In the genomic region with DNA sequence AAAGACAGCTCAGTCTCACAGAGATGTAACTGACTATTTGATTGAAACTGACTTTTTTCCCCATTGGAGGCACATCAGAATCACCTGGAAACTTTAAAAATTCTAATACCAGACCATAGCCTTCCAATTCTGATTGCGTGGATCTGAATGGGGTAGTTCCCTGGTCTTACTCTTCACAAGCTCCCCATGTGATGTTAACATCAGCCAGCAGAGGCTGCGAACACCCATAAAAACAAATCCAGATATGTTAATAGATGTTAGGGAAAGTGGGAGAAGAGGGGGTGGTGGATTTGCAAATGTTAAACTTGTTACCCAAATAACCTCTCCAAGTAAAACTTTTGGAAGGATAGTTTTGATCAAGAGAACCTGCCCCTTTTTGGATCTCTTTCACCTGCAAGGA, we compare ENCODE assay signal across 30 cellular contexts.
DNase-seq lines count a peak whose midpoint lies in the region; ATAC-seq, FAIRE-seq and TF ChIP-seq lines count a peak whose summit lies in the region.
"Had no signal": no experiment of that assay in that cellular context is flagged by ENCODE, and none has a peak within 500 bp of the region (broad histone marks: within the 10 kb centered on the region; RNA-seq: fewer than 3 reads in every experiment).

No MANE protein-coding gene starts in this region.

- H3K4ac ChIP-seq in H1 (replicated peaks; ENCODE audit: insufficient read length, low read depth, low read length), result no peak overlapping the region

- no peak overlapping the region for H2BK15ac ChIP-seq in H1 (ENCODE audit: low read length)

- no peak overlapping the region for H3K27ac ChIP-seq in GM23338 (ENCODE audit: low read depth)
- no peak overlapping the region for H3K27ac ChIP-seq in H1 (ENCODE audit: low read depth, low read length)
- H3K27ac ChIP-seq: gastrocnemius medialis, left lung, pancreas, right lobe of liver, thoracic aorta, vagina had no signal

- H2BK5ac ChIP-seq in H1 (ENCODE audit: low read depth, low read length), result no peak overlapping the region

- no peak overlapping the region for H4K91ac ChIP-seq in H1 (replicated peaks; ENCODE audit: insufficient read length, low read length)

- TF ChIP-seq RAD21 in H1 (IDR thresholded peaks at IDR 0.05 in 1 of 2, conservative IDR thresholded peaks at IDR 0.05 in 1 of 2; ENCODE audit: low read depth in 2 of 2, low read length in 2 of 2), result peak; percentile 53 to 55

- no peak overlapping the region for H3K4me3 Mint-ChIP-seq in GM23338
- H3K4me3 Mint-ChIP-seq: activated B cell treated with CpG ODN at 0.5 μM for 24 hours; activated CD4-positive, alpha-beta memory T cell treated with anti-CD3 and anti-CD28 coated beads for 36 hours; activated naive CD8-positive, alpha-beta T cell; activated T-helper 17 cell treated with anti-CD3 and anti-CD28 coated beads, Interleukin-2, amount 50 U/mL, for 72 hours; CD14-positive monocyte; effector memory CD8-positive, alpha-beta T cell; naive thymus-derived CD8-positive, alpha-beta T cell had no signal

- H3K4me2 ChIP-seq in GM23338 (no peak overlapping the region), H1 (ENCODE audit: insufficient read depth in 1 of 2, low read depth in 2 of 2, low read length in 2 of 2) (no peak overlapping the region)

- no peaks in the 10 kb centered on the region for H3K27me3 ChIP-seq in GM23338 (ENCODE audit: insufficient read depth)
- no peaks in the 10 kb centered on the region for H3K27me3 ChIP-seq in H1 (replicated peaks in 1 of 4; ENCODE audit: control insufficient read depth in 3 of 4, extremely low read depth in 1 of 4, insufficient read depth in 3 of 4, low read length in 3 of 4)
- H3K27me3 ChIP-seq: gastrocnemius medialis, left lung, pancreas, right lobe of liver, vagina had no signal

- no peak overlapping the region for H3K9ac ChIP-seq in H1 (replicated peaks in 1 of 4; ENCODE audit: extremely low read depth in 1 of 4, low read depth in 3 of 4, low read length in 3 of 4)

- H3K27me3 Mint-ChIP-seq in GM23338 (ENCODE audit: insufficient read depth, low read depth, poor library complexity), result peaks cover 5% of the 10 kb centered on the region
- H3K27me3 Mint-ChIP-seq: activated B cell treated with CpG ODN at 0.5 μM for 24 hours; activated CD4-positive, alpha-beta memory T cell treated with anti-CD3 and anti-CD28 coated beads for 36 hours; activated naive CD8-positive, alpha-beta T cell; activated T-helper 17 cell treated with anti-CD3 and anti-CD28 coated beads, Interleukin-2, amount 50 U/mL, for 72 hours; effector memory CD8-positive, alpha-beta T cell; naive thymus-derived CD8-positive, alpha-beta T cell had no signal

- DNase-seq in GM23338 (ENCODE audit: low spot score) (peak; percentile 4), OCI-M1 (lab: John Stamatoyannopoulos, UW) (peak; percentile 1), H1 (ENCODE audit: low read depth in 1 of 2, low spot score in 2 of 2) (no peak), pons (ENCODE audit: low spot score) (peak; percentile 47), NCI-H446 treated with DMSO at 0.1 percent for 48 hours (lab: John Stamatoyannopoulos, UW) (no peak)
- DNase-seq: activated B cell treated with CpG ODN at 0.5 μM for 24 hours; activated CD4-positive, alpha-beta memory T cell treated with anti-CD3 and anti-CD28 coated beads for 36 hours; activated CD8-positive, alpha-beta memory T cell treated with anti-CD3 and anti-CD28 coated beads, Interleukin-2, amount 50 U/mL, for 48 hours; Calu3; effector memory CD8-positive, alpha-beta T cell; gastrocnemius medialis; hippocampal formation; left lung; midbrain; naive thymus-derived CD8-positive, alpha-beta T cell; NCI-H1105 treated with DMSO at 0.1 percent for 48 hours; NCI-H2081 treated with DMSO at 0.1 percent for 48 hours; pancreas; right lobe of liver; stimulated activated naive CD4-positive, alpha-beta T cell treated with Interleukin-2 at 50 U/mL for 16 hours; T1000 had no signal

- no peak overlapping the region for H2BK120ac ChIP-seq in H1 (replicated peaks; ENCODE audit: low read depth, low read length)

- no peak overlapping the region for H3K56ac ChIP-seq in H1 (replicated peaks; ENCODE audit: insufficient read length, low read depth, low read length)

- no peaks in the 10 kb centered on the region for H3K9me3 ChIP-seq in H1 (ENCODE audit: insufficient read depth in 2 of 2, low read depth in 1 of 2, low read length in 1 of 2)
- H3K9me3 ChIP-seq: gastrocnemius medialis, left lung, pancreas, right lobe of liver, thoracic aorta, vagina had no signal

- TF ChIP-seq CTCF in GM23338 (conservative IDR thresholded peaks at IDR 0.05; ENCODE audit: low read depth in 2 of 2), result peak in 1 of 2 experiments; percentile 31; a peak in 1 of 4 replicates
- TF ChIP-seq CTCF in H1 (IDR thresholded peaks at IDR 0.05; ENCODE audit: control extremely low read depth in 1 of 3, insufficient read depth in 1 of 3, low read depth in 1 of 3, low read length in 3 of 3), result peak in 1 of 3 experiments; percentile 34; a peak in 1 of 4 replicates

- no peaks in the 10 kb centered on the region for H3K9me2 ChIP-seq in GM23338 (ENCODE audit: insufficient read depth)

- TF ChIP-seq POLR2A in H1 (IDR thresholded peaks at IDR 0.05; ENCODE audit: control extremely low read depth in 1 of 2, low read depth in 2 of 2, low read length in 2 of 2), result no peak

- H3K79me1 ChIP-seq in H1 (ENCODE audit: low read depth, low read length), result no peaks in the 10 kb centered on the region

- peak; percentile 58 for ATAC-seq in GM23338
- no peak for ATAC-seq in GM21360 (IDR thresholded peaks at IDR 0.05; ENCODE audit: unreplicated experiment)
- ATAC-seq in HG02571 (IDR thresholded peaks at IDR 0.05; ENCODE audit: unreplicated experiment), result no peak
- ATAC-seq: activated T-helper 17 cell treated with anti-CD3 and anti-CD28 coated beads, Interleukin-2, amount 50 U/mL, for 72 hours; effector memory CD8-positive, alpha-beta T cell; esophagus mucosa; gastrocnemius medialis; left lung; naive thymus-derived CD8-positive, alpha-beta T cell; pancreas; right lobe of liver had no signal

- no peak for FAIRE-seq in H1 (lab: Jason Lieb, UNC)
- FAIRE-seq: astrocyte, pancreas had no signal

- no peak overlapping the region for H2AFZ ChIP-seq in GM23338
- no peak overlapping the region for H2AFZ ChIP-seq in H1 (ENCODE audit: low read length)

- H3K14ac ChIP-seq in H1 (ENCODE audit: insufficient read length), result no peak overlapping the region

- H3K36me3 ChIP-seq in GM23338 (ENCODE audit: insufficient read depth) (no peaks in the 10 kb centered on the region), H1 (ENCODE audit: control insufficient read depth in 2 of 4, insufficient read depth in 4 of 4, low read length in 3 of 4) (no peaks in the 10 kb centered on the region)
- H3K36me3 ChIP-seq: gastrocnemius medialis, left lung, pancreas, right lobe of liver, thoracic aorta, vagina had no signal

- no peak overlapping the region for H2BK20ac ChIP-seq in H1 (ENCODE audit: low read length)

- no peak overlapping the region for H3K18ac ChIP-seq in H1 (ENCODE audit: extremely low read depth, low read length)

- H3K4me3 ChIP-seq in GM23338 (no peak overlapping the region), H1 (ENCODE audit: extremely low read depth in 1 of 4, insufficient read depth in 2 of 4, low read depth in 3 of 4, low read length in 4 of 4) (no peak overlapping the region)
- H3K4me3 ChIP-seq: gastrocnemius medialis, left lung, pancreas, right lobe of liver, thoracic aorta, vagina had no signal

- H2BK12ac ChIP-seq in H1 (ENCODE audit: low read depth, low read length), result no peak overlapping the region

- H3K23me2 ChIP-seq in H1 (ENCODE audit: low read depth, low read length), result no peaks in the 10 kb centered on the region

- H3K79me2 ChIP-seq in GM23338 (replicated peaks; ENCODE audit: insufficient read depth), result no peaks in the 10 kb centered on the region
- H3K79me2 ChIP-seq in H1 (ENCODE audit: control insufficient read depth in 1 of 2, insufficient read depth in 2 of 2, low read length in 2 of 2), result no peaks in the 10 kb centered on the region

- H2AK5ac ChIP-seq in H1 (ENCODE audit: low read depth, low read length), result no peak overlapping the region

- H3K27ac Mint-ChIP-seq in GM23338, result no peak overlapping the region
- H3K27ac Mint-ChIP-seq: activated B cell treated with CpG ODN at 0.5 μM for 24 hours; activated CD4-positive, alpha-beta memory T cell treated with anti-CD3 and anti-CD28 coated beads for 36 hours; activated naive CD8-positive, alpha-beta T cell; activated T-helper 17 cell treated with anti-CD3 and anti-CD28 coated beads, Interleukin-2, amount 50 U/mL, for 72 hours; CD14-positive monocyte; effector memory CD8-positive, alpha-beta T cell; naive thymus-derived CD8-positive, alpha-beta T cell had no signal

- H3K36me3 Mint-ChIP-seq in GM23338 (ENCODE audit: low read depth), result peaks cover 4% of the 10 kb centered on the region; the same call in 1 of the 3 replicates
- H3K36me3 Mint-ChIP-seq: activated CD4-positive, alpha-beta memory T cell treated with anti-CD3 and anti-CD28 coated beads for 36 hours; activated naive CD8-positive, alpha-beta T cell; CD14-positive monocyte; naive thymus-derived CD8-positive, alpha-beta T cell had no signal

- H3K4me1 Mint-ChIP-seq in GM23338, result peaks cover 7% of the 10 kb centered on the region; the same call in 2 of the 3 replicates
- H3K4me1 Mint-ChIP-seq: activated T-helper 17 cell treated with anti-CD3 and anti-CD28 coated beads, Interleukin-2, amount 50 U/mL, for 72 hours; CD14-positive monocyte had no signal

- POLR2A ChIA-PET in H1 (lab: Charles Lee; ENCODE audit: partially characterized antibody), result no interaction called here

- H4K5ac ChIP-seq in H1 (ENCODE audit: insufficient read length, low read depth, low read length), result no peak overlapping the region

- no peak for TF ChIP-seq EP300 in H1 (IDR thresholded peaks at IDR 0.05; ENCODE audit: borderline replicate concordance in 1 of 2, low read depth in 2 of 2, low read length in 2 of 2)

- CTCF ChIA-PET in H1 (lab: Charles Lee; ENCODE audit: partially characterized antibody), result interaction anchor here (0.7 to 1.7 kb wide), 8 partner anchors 9 to 992 kb away, joined by 3 to 6 read pairs (median 3); no protein-coding TSS in a partner anchor

- 91% methylated on average over 2 of the region's 2 CpGs; no CpG with 5 or more reads in 1 of the 2 experiments for WGBS in H1 (ENCODE audit: extremely low coverage in 1 of 2, insufficient coverage in 1 of 2, insufficient read length in 1 of 2, insufficient replicate concordance in 2 of 2, low coverage in 1 of 2, low lambda C conversion rate in 2 of 2, missing lambda C conversion rate in 1 of 2), 2 experiments

- H3K9me3 Mint-ChIP-seq in GM23338, result peaks cover 22% of the 10 kb centered on the region; the same call in 2 of the 3 replicates
- H3K9me3 Mint-ChIP-seq: activated B cell treated with CpG ODN at 0.5 μM for 24 hours; activated T-helper 17 cell treated with anti-CD3 and anti-CD28 coated beads, Interleukin-2, amount 50 U/mL, for 72 hours had no signal

- H3K4me1 ChIP-seq in GM23338 (ENCODE audit: insufficient read depth) (no peaks in the 10 kb centered on the region; the same call in 1 of the 2 replicates), H1 (replicated peaks in 1 of 4; ENCODE audit: control insufficient read depth in 3 of 4, insufficient read depth in 4 of 4, low read length in 3 of 4) (peaks cover 0 to 2% (median 0%) of the 10 kb centered on the region in 4 experiments; a peak in 1 of 7 replicates)
- H3K4me1 ChIP-seq: gastrocnemius medialis, left lung, pancreas, right lobe of liver, vagina had no signal

- no peaks in the 10 kb centered on the region for H3F3A ChIP-seq in GM23338 (replicated peaks; ENCODE audit: low read depth)

- H4K8ac ChIP-seq in H1 (ENCODE audit: extremely low read depth, insufficient read depth, low read length), result no peak overlapping the region

- H4K20me1 ChIP-seq in GM23338 (replicated peaks; ENCODE audit: insufficient read depth) (no peaks in the 10 kb centered on the region), H1 (replicated peaks in 1 of 2; ENCODE audit: control insufficient read depth in 1 of 2, insufficient read depth in 2 of 2, low read length in 2 of 2) (no peaks in the 10 kb centered on the region)

- no peak overlapping the region for H3K23ac ChIP-seq in H1 (ENCODE audit: insufficient read length)

Comparison
In these comparisons a context has a peak if more than half of its experiments do, and no peak if none do; other contexts are left out.
1. DNase-seq: peak in GM23338 (single experiment), OCI-M1 (single experiment) and pons (single experiment); none in H1 (0 of 2) and NCI-H446 treated with DMSO at 0.1 percent for 48 hours (single experiment).